ENCODE assay signal across 16 cellular contexts in the genomic region with DNA sequence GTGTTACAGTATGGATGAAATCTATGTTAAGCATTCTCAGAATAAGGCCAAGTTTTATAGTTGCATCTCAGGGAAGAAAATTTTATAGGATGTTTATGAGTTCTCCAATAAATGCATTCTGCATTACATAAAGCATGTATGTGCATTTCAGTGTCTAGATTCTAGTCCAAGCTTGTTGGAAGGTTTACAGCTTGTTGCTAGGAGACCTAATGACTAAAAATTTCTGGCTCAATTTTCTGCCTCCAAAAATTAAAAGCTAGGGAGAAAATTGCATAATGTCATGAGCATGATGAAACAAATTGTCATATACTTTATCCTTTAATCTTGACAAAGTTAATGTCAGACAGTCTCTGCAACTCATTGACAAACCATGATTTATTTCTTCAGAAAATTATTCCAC. TPM values are rescaled to one million over a fixed set of nuclear protein-coding genes. Genes with fewer than 3 reads are reported as not detected.
DNase-seq lines count a peak whose midpoint lies in the region; ATAC-seq and TF ChIP-seq lines count a peak whose summit lies in the region.
"Had no signal": no experiment of that assay in that cellular context is flagged by ENCODE, and none has a peak within 500 bp of the region (broad histone marks: within the 10 kb centered on the region; RNA-seq: fewer than 3 reads in every experiment).

No MANE protein-coding gene starts in this region.

- H3F3A ChIP-seq in PC-9 (ENCODE audit: insufficient read depth, low read depth): no peaks in the 10 kb centered on the region

- no peak for TF ChIP-seq CTCF in PC-9 (conservative IDR thresholded peaks at IDR 0.05)

- H3K79me2 ChIP-seq in PC-9 (ENCODE audit: low read depth): no peaks in the 10 kb centered on the region

- H3K9me2 ChIP-seq in PC-9 (ENCODE audit: insufficient read depth): no peaks in the 10 kb centered on the region

- no peaks in the 10 kb centered on the region for H3K36me3 ChIP-seq in PC-9 (ENCODE audit: low read depth)
- H3K36me3 ChIP-seq: cardiac muscle cell, tibial nerve had no signal

- no TSS peak for BruUV-seq in PC-9 (replicated peaks; lab: Mats Ljungman, UMichigan)

- no peak overlapping the region for H3K4me2 ChIP-seq in PC-9

- ATAC-seq in esophagus mucosa (peak; percentile 80), HG03378 (IDR thresholded peaks at IDR 0.05; ENCODE audit: unreplicated experiment) (no peak)
- ATAC-seq: activated CD4-positive, CD25-positive, alpha-beta regulatory T cell treated with anti-CD3 and anti-CD28 coated beads, Interleukin-2, amount 50 U/mL, for 24 hours had no signal

- intact Hi-C loops in PC-9 (cut with micrococcal nuclease; ENCODE audit: unreplicated experiment): no loop called here

- H3K4me3 ChIP-seq in PC-9 (no peak overlapping the region), skeletal muscle cell (ENCODE audit: low read depth, low read length) (no peak overlapping the region)
- H3K4me3 ChIP-seq: cardiac muscle cell, skin epidermis, tibial nerve had no signal

- H3K27ac ChIP-seq in PC-9: 0 out of 2 replicates have a peak overlapping the region, but pooled peaks have one; percentile 26
- H3K27ac ChIP-seq: cardiac muscle cell, tibial nerve had no signal

- no peaks in the 10 kb centered on the region for H3K4me1 ChIP-seq in PC-9 (replicated peaks; ENCODE audit: insufficient read depth)

- DNase-seq in NCI-H1436 (lab: John Stamatoyannopoulos, UW) (peak; percentile 49), NCI-H1436 treated with DMSO at 0.1 percent for 48 hours (lab: John Stamatoyannopoulos, UW) (no peak), PC-9 (no peak), skeletal muscle cell (ENCODE audit: low read depth) (peak; percentile 41), medulla oblongata (ENCODE audit: extremely low spot score) (no peak), T-helper 1 cell (no peak)
- DNase-seq: AML-193, NCI-H510A treated with DMSO at 0.1 percent for 48 hours had no signal

- H3K9me3 ChIP-seq in PC-9 (ENCODE audit: insufficient read depth, low read depth): no peaks in the 10 kb centered on the region
- H3K9me3 ChIP-seq: tibial nerve had no signal

- H3K27me3 ChIP-seq in PC-9 (ENCODE audit: insufficient read depth, low read depth): no peaks in the 10 kb centered on the region
- H3K27me3 ChIP-seq: cardiac muscle cell, tibial nerve had no signal

- H2AFZ ChIP-seq in PC-9: no peak overlapping the region

- H4K20me1 ChIP-seq in PC-9 (ENCODE audit: insufficient read depth): no peaks in the 10 kb centered on the region

- CTCF ChIA-PET in PC-9 (lab: Charles Lee): interaction anchor here (0.6 kb wide), 1 partner anchor 233 kb away, joined by 8 read pairs; no protein-coding TSS in a partner anchor

- POLR2A ChIA-PET in PC-9 (lab: Charles Lee; ENCODE audit: unreplicated experiment): interaction anchor here (0.6 kb wide), 2 partner anchors 304 to 1983 kb away, joined by 3 to 8 read pairs; no protein-coding TSS in a partner anchor

RNA-seq across cellular contexts. Expression of a gene that starts 18.5 kb away (rescaled TPM):
- total RNA-seq in PC-9 (2021): not detected in 2 replicates
- total RNA-seq in esophagus mucosa: not detected
- total RNA-seq: cardiac muscle cell, kidney epithelial cell, SK-MEL-5, tibial nerve had no signal

RNA-seq across cellular contexts. Expression of a gene that starts 30.7 kb away (rescaled TPM):
- total RNA-seq in PC-9 (2021) (3.8 and 4.9 TPM in 2 replicates), esophagus mucosa (32.9 TPM)
- total RNA-seq: cardiac muscle cell, SK-MEL-5, tibial nerve had no signal

RNA-seq across cellular contexts. Expression of a gene that starts 59.1 kb away (rescaled TPM):
- total RNA-seq in PC-9 (2021) (7.4 and 7.6 TPM in 2 replicates), esophagus mucosa (2.5 TPM)

Comparison
In these comparisons a context has a peak if more than half of its experiments do, and no peak if none do; other contexts are left out.
1. DNase-seq: peak in NCI-H1436 (single experiment) and skeletal muscle cell (single experiment); none in NCI-H1436 treated with DMSO at 0.1 percent for 48 hours (single experiment), PC-9 (0 of 2), medulla oblongata (single experiment) and T-helper 1 cell (0 of 5).